9 cellular contexts compared by ENCODE assay signal in genomic region chr1:226871636-226872327, GRCh38. TPM values are rescaled to one million over a fixed set of nuclear protein-coding genes. Genes with fewer than 3 reads are reported as not detected.
A peak's percentile ranks its signal among the peaks of the same experiment; 100 is the strongest.
DNase-seq lines count a peak whose midpoint lies in the region; ATAC-seq, FAIRE-seq and TF ChIP-seq lines count a peak whose summit lies in the region.
"Had no signal": no experiment of that assay in that cellular context is flagged by ENCODE, and none has a peak within 500 bp of the region (broad histone marks: within the 10 kb centered on the region; RNA-seq: fewer than 3 reads in every experiment).

No MANE protein-coding gene starts in this region.

- TF ChIP-seq CTCF in astrocyte (IDR thresholded peaks at IDR 0.05; ENCODE audit: insufficient read depth, low read depth, low read length) (no peak), lower lobe of right lung (IDR thresholded peaks at IDR 0.05) (no peak), suprapubic skin (IDR thresholded peaks at IDR 0.05) (no peak)

- H3K79me2 ChIP-seq in astrocyte (ENCODE audit: insufficient read depth, low read length): no peaks in the 10 kb centered on the region

- H3K9me3 Mint-ChIP-seq in activated T-cell treated with anti-CD3 and anti-CD28 coated beads, Interleukin-2, amount 50 U/mL, for 24 hours: no peaks in the 10 kb centered on the region
- peaks cover 4% of the 10 kb centered on the region for H3K9me3 Mint-ChIP-seq in astrocyte (ENCODE audit: unreplicated experiment)

- H3K9ac ChIP-seq in astrocyte (ENCODE audit: low read length): peak overlapping the region; percentile 75

- no peak for TF ChIP-seq POLR2A in suprapubic skin (IDR thresholded peaks at IDR 0.05)

- ATAC-seq in lower lobe of right lung (no peak), HG03457 (IDR thresholded peaks at IDR 0.05; ENCODE audit: unreplicated experiment) (no peak), HG03025 (IDR thresholded peaks at IDR 0.05; ENCODE audit: low FRiP score, unreplicated experiment) (no peak)

- no peak overlapping the region for H3K4me3 ChIP-seq in astrocyte (ENCODE audit: insufficient read depth, low read depth, low read length)
- H3K4me3 ChIP-seq in lower lobe of right lung: peak overlapping the region; percentile 88
- H3K4me3 ChIP-seq in suprapubic skin: peak overlapping the region; percentile 88

- H3K27me3 ChIP-seq in astrocyte (ENCODE audit: insufficient read depth, low read length) (peaks cover 3% of the 10 kb centered on the region), lower lobe of right lung (ENCODE audit: low read depth) (no peaks in the 10 kb centered on the region), suprapubic skin (no peaks in the 10 kb centered on the region)

- no peak for DNase-seq in activated T-cell treated with anti-CD3 and anti-CD28 coated beads, Interleukin-2, amount 50 U/mL, for 24 hours
- no peak for DNase-seq in activated T-cell treated with anti-CD3 and anti-CD28 coated beads, Interleukin-2, amount 50 U/mL, for 48 hours
- DNase-seq in astrocyte (ENCODE audit: low read depth): no peak
- DNase-seq in lower lobe of right lung: peak; percentile 28
- no peak for DNase-seq in suprapubic skin (ENCODE audit: low spot score in 2 of 2)
- DNase-seq in stimulated activated CD4-positive, alpha-beta T cell treated with anti-CD3 and anti-CD28 coated beads, Interleukin-4, amount 100 ng/mL, for 24 hours: no peak
- DNase-seq: Karpas-422 had no signal

- H2AFZ ChIP-seq in astrocyte (ENCODE audit: low read depth, low read length): no peak overlapping the region

- WGBS in suprapubic skin: 91% methylated on average over 14 of the region's 14 CpGs

- H4K20me1 ChIP-seq in astrocyte (ENCODE audit: insufficient read depth, low read length): no peaks in the 10 kb centered on the region

- no peaks in the 10 kb centered on the region for H3K36me3 ChIP-seq in astrocyte (ENCODE audit: insufficient read depth, low read length)
- H3K36me3 ChIP-seq in lower lobe of right lung: peaks cover 14% of the 10 kb centered on the region
- peaks cover 4% of the 10 kb centered on the region for H3K36me3 ChIP-seq in suprapubic skin

- H3K4me3 Mint-ChIP-seq in activated T-cell treated with anti-CD3 and anti-CD28 coated beads, Interleukin-2, amount 50 U/mL, for 24 hours: peak overlapping the region; percentile 78
- H3K4me3 Mint-ChIP-seq in astrocyte (ENCODE audit: unreplicated experiment): peak overlapping the region; percentile 87

- H3K4me1 ChIP-seq in astrocyte (ENCODE audit: insufficient read depth, low read length): peaks cover 20% of the 10 kb centered on the region
- peaks cover 14% of the 10 kb centered on the region for H3K4me1 ChIP-seq in lower lobe of right lung
- H3K4me1 ChIP-seq in suprapubic skin: peaks cover 19% of the 10 kb centered on the region

- H3K9me3 ChIP-seq in astrocyte (ENCODE audit: insufficient read depth, low read depth, low read length) (no peaks in the 10 kb centered on the region), lower lobe of right lung (no peaks in the 10 kb centered on the region), suprapubic skin (no peaks in the 10 kb centered on the region)

- H3K27ac ChIP-seq in astrocyte (ENCODE audit: low read depth, low read length) (no peak overlapping the region), lower lobe of right lung (peak overlapping the region; percentile 87), suprapubic skin (no peak overlapping the region)

- no peaks in the 10 kb centered on the region for H3K36me3 Mint-ChIP-seq in activated T-cell treated with anti-CD3 and anti-CD28 coated beads, Interleukin-2, amount 50 U/mL, for 24 hours (ENCODE audit: low read depth)
- H3K36me3 Mint-ChIP-seq in astrocyte (ENCODE audit: low read depth, unreplicated experiment): peaks cover 2% of the 10 kb centered on the region

- H3K4me1 Mint-ChIP-seq in activated T-cell treated with anti-CD3 and anti-CD28 coated beads, Interleukin-2, amount 50 U/mL, for 24 hours (ENCODE audit: low read depth): peaks cover 16% of the 10 kb centered on the region
- peaks cover 10% of the 10 kb centered on the region for H3K4me1 Mint-ChIP-seq in astrocyte (ENCODE audit: low read depth, unreplicated experiment)

- H3K27ac Mint-ChIP-seq in activated T-cell treated with anti-CD3 and anti-CD28 coated beads, Interleukin-2, amount 50 U/mL, for 24 hours: no peak overlapping the region
- H3K27ac Mint-ChIP-seq in astrocyte (ENCODE audit: unreplicated experiment): peak overlapping the region; percentile 38

- peak overlapping the region; percentile 98 for H3K4me2 ChIP-seq in astrocyte (ENCODE audit: low read length)

- no peak for FAIRE-seq in astrocyte (lab: Jason Lieb, UNC)

- peaks cover 22% of the 10 kb centered on the region for H3K27me3 Mint-ChIP-seq in activated T-cell treated with anti-CD3 and anti-CD28 coated beads, Interleukin-2, amount 50 U/mL, for 24 hours
- H3K27me3 Mint-ChIP-seq in astrocyte (ENCODE audit: low read depth, unreplicated experiment): peaks cover 2% of the 10 kb centered on the region

- intact Hi-C loops in lower lobe of right lung (cut with DNase I): no loop called here

- TF ChIP-seq EP300 in suprapubic skin (IDR thresholded peaks at IDR 0.05): no peak

RNA-seq across cellular contexts. Expression of gene PSEN2, which starts 1.4 kb away (rescaled TPM):
- total RNA-seq in astrocyte: 8.9 and 12.4 TPM in 2 replicates
- 26.6 TPM for total RNA-seq in lower lobe of right lung
- 10 to 100 TPM; 14.9 to 28.5 (median 20.2) TPM for total RNA-seq in suprapubic skin
